In the genomic region with DNA sequence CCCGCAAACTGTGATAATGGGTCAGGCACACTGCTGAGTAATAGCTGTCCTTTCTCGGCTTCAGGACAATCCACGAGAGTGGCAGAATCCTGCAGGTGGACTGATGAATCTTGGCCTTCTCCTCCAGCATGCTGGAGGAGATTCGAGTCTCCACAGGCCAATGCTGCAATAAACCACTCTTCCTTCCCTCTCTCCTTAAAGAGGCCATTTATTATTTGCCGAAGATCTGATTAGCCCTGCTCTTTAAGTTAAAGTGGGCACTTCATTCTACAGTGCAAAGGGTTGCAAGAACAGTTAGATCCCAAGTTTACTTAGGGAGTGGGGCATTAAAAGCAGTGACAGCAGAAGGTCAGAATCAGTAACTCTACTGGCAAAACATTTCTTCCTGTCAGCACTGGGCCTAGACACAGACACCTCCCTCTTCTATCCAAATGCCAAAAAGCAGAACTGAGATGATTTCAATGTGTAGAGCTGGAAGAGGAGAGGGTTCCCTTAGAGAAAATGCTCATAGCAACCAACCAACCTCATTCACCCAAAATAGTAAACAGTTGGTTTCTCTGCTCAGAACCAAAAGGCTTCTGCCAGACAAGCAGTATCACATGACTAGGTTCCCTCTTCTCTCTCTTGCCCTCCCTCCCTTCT, we compare ENCODE assay signal across 8 cellular contexts.
A peak's percentile ranks its signal among the peaks of the same experiment; 100 is the strongest.
DNase-seq lines count a peak whose midpoint lies in the region; ATAC-seq, FAIRE-seq and TF ChIP-seq lines count a peak whose summit lies in the region.

No MANE protein-coding gene starts in this region.

- in situ Hi-C loops in ACHN (cut with HindIII; ENCODE audit: low pct_ligation_motif_present, low pct_unique_long_range_greater_than_20kb, low sequenced_read_pairs): no loop called here

- H3K27ac ChIP-seq in HL-60 (replicated peaks): peak overlapping the region; percentile 84

- CTCF ChIA-PET in HEK293T (lab: Yijun Ruan, JAX): interaction anchor here (0.6 to 1.0 kb wide), 2 partner anchors 33 to 240 kb away, joined by 4 read pairs; no protein-coding TSS in a partner anchor

- POLR2A ChIA-PET in HEK293T (lab: Yijun Ruan, JAX): interaction anchor here (1.0 kb wide), 1 partner anchor 448 kb away, joined by 4 read pairs; no protein-coding TSS in a partner anchor

- H3K4me3 ChIP-seq in GM06990 (replicated peaks; ENCODE audit: low read depth, low read length): peak overlapping the region; percentile 19; the same call in 1 of the 2 replicates
- no peak overlapping the region for H3K4me3 ChIP-seq in HL-60 (replicated peaks; ENCODE audit: insufficient read depth, low read length)
- H3K4me3 ChIP-seq in bronchial epithelial cell (ENCODE audit: low read depth, low read length): no peak overlapping the region

- TF ChIP-seq CTCF in GM06990 (IDR thresholded peaks at IDR 0.05; ENCODE audit: insufficient read depth, low read length, poor library complexity, severe bottlenecking): no peak
- TF ChIP-seq CTCF in HL-60 (IDR thresholded peaks at IDR 0.05; ENCODE audit: insufficient read depth, low read length): no peak
- TF ChIP-seq CTCF in bronchial epithelial cell (IDR thresholded peaks at IDR 0.05; ENCODE audit: insufficient read depth, low read length, severe bottlenecking): no peak

- peak; percentile 72 for DNase-seq in GM06990 (ENCODE audit: extremely low read depth, insufficient read length)
- peak; percentile 74 to 83 for DNase-seq in HL-60 (ENCODE audit: low read depth in 1 of 2, low spot score in 1 of 2)
- DNase-seq in bronchial epithelial cell (ENCODE audit: low read depth): no peak
- DNase-seq in midbrain (lab: John Stamatoyannopoulos, UW): peak; percentile 77
- DNase-seq in ACHN: no peak
- DNase-seq in NCI-H524 treated with DMSO at 0.1 percent for 48 hours (lab: John Stamatoyannopoulos, UW): no peak
- no peak for DNase-seq in HEK293T (ENCODE audit: extremely low spot score)

- no peaks in the 10 kb centered on the region; the same call in none of the 2 replicates for H3K36me3 ChIP-seq in GM06990 (ENCODE audit: control insufficient read depth, insufficient read depth, low read length)
- H3K36me3 ChIP-seq in bronchial epithelial cell (ENCODE audit: control insufficient read depth, insufficient read depth, low read length): no peaks in the 10 kb centered on the region

- H3K27me3 ChIP-seq in GM06990 (replicated peaks; ENCODE audit: control insufficient read depth, insufficient read depth, low read length) (no peaks in the 10 kb centered on the region), HL-60 (ENCODE audit: insufficient read depth, poor library complexity, severe bottlenecking) (no peaks in the 10 kb centered on the region), bronchial epithelial cell (ENCODE audit: control insufficient read depth, insufficient read depth, low read length) (no peaks in the 10 kb centered on the region)

- FAIRE-seq in bronchial epithelial cell (lab: Jason Lieb, UNC): peak; percentile 55

- peak; percentile 93 for ATAC-seq in GM21381 (IDR thresholded peaks at IDR 0.05; ENCODE audit: unreplicated experiment)

TF ChIP-seq in HEK293T, 16 proteins besides CTCF, POLR2A, EP300 and RAD21:
- no peak for TF ChIP-seq ELF4 (IDR thresholded peaks at IDR 0.05)
- no peak for TF ChIP-seq ARNT (IDR thresholded peaks at IDR 0.05)
- TF ChIP-seq LEF1 (IDR thresholded peaks at IDR 0.05; ENCODE audit: borderline replicate concordance): no peak

Comparison
In these comparisons a context has a peak if more than half of its experiments do, and no peak if none do; other contexts are left out.
1. DNase-seq: peak in GM06990 (single experiment), HL-60 (2 of 2) and midbrain (single experiment); none in bronchial epithelial cell (single experiment), ACHN (single experiment), NCI-H524 treated with DMSO at 0.1 percent for 48 hours (single experiment) and HEK293T (single experiment).